In genomic region chr2:9178905-9179571, GRCh38 we compare ENCODE assay signal across 9 cellular contexts. TPM values are rescaled to one million over a fixed set of nuclear protein-coding genes. Genes with fewer than 3 reads are reported as not detected.
DNase-seq lines count a peak whose midpoint lies in the region; ATAC-seq and TF ChIP-seq lines count a peak whose summit lies in the region.
"Had no signal": no experiment of that assay in that cellular context is flagged by ENCODE, and none has a peak within 500 bp of the region (broad histone marks: within the 10 kb centered on the region; RNA-seq: fewer than 3 reads in every experiment).

No MANE protein-coding gene starts in this region.

- no peak overlapping the region for H3K27ac ChIP-seq in neural progenitor cell
- H3K27ac ChIP-seq: 22Rv1 had no signal

- no peaks in the 10 kb centered on the region for H3K79me2 ChIP-seq in neural progenitor cell (ENCODE audit: low read depth)

- peak overlapping the region; percentile 95 for H3K27ac Mint-ChIP-seq in neural progenitor cell

- no peaks in the 10 kb centered on the region for H3K36me3 Mint-ChIP-seq in neural progenitor cell

- peak overlapping the region; percentile 79 for H2AFZ ChIP-seq in neural progenitor cell (replicated peaks)

- ATAC-seq in esophagus mucosa (peak; percentile 92), HG02981 (IDR thresholded peaks at IDR 0.05; ENCODE audit: unreplicated experiment) (no peak)

- no peaks in the 10 kb centered on the region for H4K20me1 ChIP-seq in neural progenitor cell (ENCODE audit: low read depth)

- no peaks in the 10 kb centered on the region for H3F3A ChIP-seq in neural progenitor cell (ENCODE audit: low read depth)

- H3K27me3 ChIP-seq in neural progenitor cell = no peaks in the 10 kb centered on the region

- no peak overlapping the region for H3K9ac ChIP-seq in neural progenitor cell

- H3K4me3 Mint-ChIP-seq in neural progenitor cell = peak overlapping the region; percentile 41

- H3K9me3 ChIP-seq in neural progenitor cell (ENCODE audit: low read depth) = no peaks in the 10 kb centered on the region

- DNase-seq in DMS 273 (lab: John Stamatoyannopoulos, UW; ENCODE audit: unreplicated experiment) (peak; percentile 18), DMS 273 treated with DMSO at 0.1 percent for 48 hours (lab: John Stamatoyannopoulos, UW) (no peak), NCI-H748 treated with DMSO at 0.1 percent for 48 hours (lab: John Stamatoyannopoulos, UW) (peak; percentile 85), neural progenitor cell (ENCODE audit: low spot score) (no peak), NCI-H446 treated with DMSO at 0.1 percent for 48 hours (lab: John Stamatoyannopoulos, UW) (no peak)
- DNase-seq in activated effector memory CD4-positive, alpha-beta T cell treated with Interleukin-2 at 50 U/mL for 16 hours = no peak

- H3K4me1 ChIP-seq in neural progenitor cell = no peaks in the 10 kb centered on the region

- peaks cover 6% of the 10 kb centered on the region for H3K27me3 Mint-ChIP-seq in neural progenitor cell (ENCODE audit: insufficient read depth, low read depth)

- TF ChIP-seq CTCF in neural progenitor cell (IDR thresholded peaks at IDR 0.05) = no peak

- no peaks in the 10 kb centered on the region for H3K36me3 ChIP-seq in neural progenitor cell

- H3K4me1 Mint-ChIP-seq in neural progenitor cell = peaks cover 28% of the 10 kb centered on the region

- H3K4me3 ChIP-seq in neural progenitor cell = no peak overlapping the region

- peaks cover 6% of the 10 kb centered on the region for H3K9me3 Mint-ChIP-seq in neural progenitor cell

- H3K4me2 ChIP-seq in neural progenitor cell = no peak overlapping the region

RNA-seq across cellular contexts. Expression of gene ASAP2, which starts 27.6 kb away (rescaled TPM):
- total RNA-seq in esophagus mucosa (6.4 TPM), neural progenitor cell (ENCODE audit: low replicate concordance) (26.1 and 31.7 TPM in 2 replicates)

Comparison
In these comparisons a context has a peak if more than half of its experiments do, and no peak if none do; other contexts are left out.
1. DNase-seq: peak in DMS 273 (single experiment) and NCI-H748 treated with DMSO at 0.1 percent for 48 hours (single experiment); none in DMS 273 treated with DMSO at 0.1 percent for 48 hours (single experiment), neural progenitor cell (single experiment), NCI-H446 treated with DMSO at 0.1 percent for 48 hours (single experiment) and activated effector memory CD4-positive, alpha-beta T cell treated with Interleukin-2 at 50 U/mL for 16 hours (single experiment).